Comparison of ENCODE assay signal across 11 cellular contexts in genomic region chr13:42001580-42001979, GRCh38. TPM values are rescaled to one million over a fixed set of nuclear protein-coding genes. Genes with fewer than 3 reads are reported as not detected.
DNase-seq lines count a peak whose midpoint lies in the region; ATAC-seq, FAIRE-seq and TF ChIP-seq lines count a peak whose summit lies in the region.
"Had no signal": no experiment of that assay in that cellular context is flagged by ENCODE, and none has a peak within 500 bp of the region (broad histone marks: within the 10 kb centered on the region; RNA-seq: fewer than 3 reads in every experiment).

No MANE protein-coding gene starts in this region.

- H3K36me3 Mint-ChIP-seq in mesothelial cell of epicardium (no peaks in the 10 kb centered on the region), glutamatergic neuron (ENCODE audit: unreplicated experiment) (peaks cover 4% of the 10 kb centered on the region)
- H3K36me3 Mint-ChIP-seq: stimulated activated effector memory CD8-positive, alpha-beta T cell treated with anti-CD3 and anti-CD28 coated beads, Interleukin-12 subunit alpha, Interleukin-12 subunit beta, amount 100 ng/mL, for 72 hours had no signal

- TF ChIP-seq CTCF in AG09309 (IDR thresholded peaks at IDR 0.05; ENCODE audit: control insufficient read depth, insufficient read depth, low read depth, low read length, missing control alignments) (no peak), choroid plexus epithelial cell (conservative IDR thresholded peaks at IDR 0.05; ENCODE audit: low read depth, low read length) (no peak), mesothelial cell of epicardium (IDR thresholded peaks at IDR 0.05; ENCODE audit: unreplicated experiment) (no peak), glutamatergic neuron (IDR thresholded peaks at IDR 0.05; ENCODE audit: partially characterized antibody, unreplicated experiment) (no peak)

- H3K27ac Mint-ChIP-seq in mesothelial cell of epicardium (peak overlapping the region; percentile 84), glutamatergic neuron (ENCODE audit: unreplicated experiment) (no peak overlapping the region)
- H3K27ac Mint-ChIP-seq: stimulated activated effector memory CD8-positive, alpha-beta T cell treated with anti-CD3 and anti-CD28 coated beads, Interleukin-12 subunit alpha, Interleukin-12 subunit beta, amount 100 ng/mL, for 72 hours had no signal

- no peaks in the 10 kb centered on the region for H3K27me3 Mint-ChIP-seq in mesothelial cell of epicardium (ENCODE audit: low read depth)
- H3K27me3 Mint-ChIP-seq in glutamatergic neuron (ENCODE audit: unreplicated experiment) = no peaks in the 10 kb centered on the region

- H3K9me3 Mint-ChIP-seq in mesothelial cell of epicardium = no peaks in the 10 kb centered on the region
- no peaks in the 10 kb centered on the region for H3K9me3 Mint-ChIP-seq in glutamatergic neuron (ENCODE audit: unreplicated experiment)
- H3K9me3 Mint-ChIP-seq: stimulated activated effector memory CD8-positive, alpha-beta T cell treated with anti-CD3 and anti-CD28 coated beads, Interleukin-12 subunit alpha, Interleukin-12 subunit beta, amount 100 ng/mL, for 72 hours had no signal

- peaks cover 18% of the 10 kb centered on the region for H3K4me1 Mint-ChIP-seq in mesothelial cell of epicardium
- H3K4me1 Mint-ChIP-seq in glutamatergic neuron (ENCODE audit: low read depth, unreplicated experiment) = no peaks in the 10 kb centered on the region
- H3K4me1 Mint-ChIP-seq: stimulated activated effector memory CD8-positive, alpha-beta T cell treated with anti-CD3 and anti-CD28 coated beads, Interleukin-12 subunit alpha, Interleukin-12 subunit beta, amount 100 ng/mL, for 72 hours had no signal

- ATAC-seq in GM18519 (IDR thresholded peaks at IDR 0.05; ENCODE audit: low FRiP score, unreplicated experiment) = no peak
- ATAC-seq: stimulated activated effector memory CD8-positive, alpha-beta T cell treated with anti-CD3 and anti-CD28 coated beads, Interleukin-12 subunit alpha, Interleukin-12 subunit beta, amount 100 ng/mL, for 72 hours had no signal

- FAIRE-seq in HTR-8/SVneo (lab: Jason Lieb, UNC) = peak; percentile 60

- DNase-seq in AG09309 (ENCODE audit: low read depth) (peak; percentile 75), HTR-8/SVneo (ENCODE audit: insufficient read length, low spot score) (peak; percentile 51), choroid plexus epithelial cell (ENCODE audit: low read depth) (peak; percentile 81), mesothelial cell of epicardium (ENCODE audit: low spot score in 2 of 2, unreplicated experiment in 2 of 2) (peak in 1 of 2 experiments; percentile 41), glutamatergic neuron (no peak), NCI-H1930 (lab: John Stamatoyannopoulos, UW) (no peak), NCI-H526 (lab: John Stamatoyannopoulos, UW) (no peak)
- DNase-seq: activated effector memory CD4-positive, alpha-beta T cell treated with anti-CD3 and anti-CD28 coated beads, Interleukin-2, amount 50 U/mL, for 16 hours; effector memory CD4-positive, alpha-beta T cell had no signal

- H3K4me3 ChIP-seq in AG09309 (ENCODE audit: control insufficient read depth, low read depth, low read length) (no peak overlapping the region; the same call in 1 of the 2 replicates), choroid plexus epithelial cell (ENCODE audit: low read depth, low read length) (no peak overlapping the region)

- H3K4me3 Mint-ChIP-seq in mesothelial cell of epicardium (peak overlapping the region; percentile 6), glutamatergic neuron (ENCODE audit: unreplicated experiment) (no peak overlapping the region)
- H3K4me3 Mint-ChIP-seq: stimulated activated effector memory CD8-positive, alpha-beta T cell treated with anti-CD3 and anti-CD28 coated beads, Interleukin-12 subunit alpha, Interleukin-12 subunit beta, amount 100 ng/mL, for 72 hours had no signal

RNA-seq across cellular contexts. Expression of gene VWA8, which starts 40.7 kb away (rescaled TPM):
- total RNA-seq in mesothelial cell of epicardium (19.5 to 20.8 TPM (median 20.0 TPM) in 3 replicates), glutamatergic neuron (ENCODE audit: unreplicated experiment) (16.4 TPM)

RNA-seq across cellular contexts. Expression of gene DGKH, which starts 46.9 kb away (rescaled TPM):
- total RNA-seq in mesothelial cell of epicardium = 9.2 to 10.0 TPM (median 9.7 TPM) in 3 replicates
- 13.4 TPM for total RNA-seq in glutamatergic neuron (ENCODE audit: unreplicated experiment)

Comparison
In these comparisons a context has a peak if more than half of its experiments do, and no peak if none do; other contexts are left out.
1. DNase-seq: peak in AG09309 (single experiment), HTR-8/SVneo (single experiment) and choroid plexus epithelial cell (single experiment); none in glutamatergic neuron (single experiment), NCI-H1930 (0 of 2) and NCI-H526 (0 of 2).